Comparison of ENCODE assay signal across 10 cellular contexts in genomic region chr7:47480576-47481538, GRCh38.
DNase-seq lines count a peak whose midpoint lies in the region; ATAC-seq and TF ChIP-seq lines count a peak whose summit lies in the region.
"Had no signal": no experiment of that assay in that cellular context is flagged by ENCODE, and none has a peak within 500 bp of the region (broad histone marks: within the 10 kb centered on the region; RNA-seq: fewer than 3 reads in every experiment).

No MANE protein-coding gene starts in this region.

- ATAC-seq in GM18868 (IDR thresholded peaks at IDR 0.05; ENCODE audit: unreplicated experiment) = peak; percentile 81
- peak; percentile 72 for ATAC-seq in HG02798 (IDR thresholded peaks at IDR 0.05; ENCODE audit: poor library complexity, unreplicated experiment)

- no peak overlapping the region for H2AFZ ChIP-seq in SU-DHL-6 (ENCODE audit: low read depth, low read length, severe bottlenecking)

- H3K4me3 ChIP-seq in SU-DHL-6 (ENCODE audit: insufficient read depth, low read length, poor library complexity, severe bottlenecking) = no peak overlapping the region
- H3K4me3 ChIP-seq: K562 had no signal

- H3K9ac ChIP-seq in SU-DHL-6 (ENCODE audit: low read length) = no peak overlapping the region

- H4K20me1 ChIP-seq in SU-DHL-6 (ENCODE audit: low read depth, low read length) = no peaks in the 10 kb centered on the region

- peak overlapping the region; percentile 34 for H3K27ac ChIP-seq in SU-DHL-6 (ENCODE audit: low read depth, low read length)
- H3K27ac ChIP-seq: epithelial cell of prostate had no signal

- DNase-seq in posterior vena cava (ENCODE audit: low spot score) = peak; percentile 67
- DNase-seq in G401 (ENCODE audit: low spot score) = no peak
- DNase-seq in NCI-H2196 (lab: John Stamatoyannopoulos, UW; ENCODE audit: unreplicated experiment) = no peak
- DNase-seq in middle frontal gyrus (ENCODE audit: extremely low spot score, low spot score) = no peak
- no peak for DNase-seq in KBM-7

- in situ Hi-C loops in G401 (cut with HindIII; ENCODE audit: low sequenced_read_pairs) = no loop called here
- in situ Hi-C loops in KBM-7 (cut with MboI; ENCODE audit: low pct_unique_long_range_greater_than_20kb, low sequenced_read_pairs) = no loop called here

- H3K27me3 ChIP-seq in SU-DHL-6 (ENCODE audit: low read length) = no peaks in the 10 kb centered on the region

- H3F3A ChIP-seq in SU-DHL-6 (ENCODE audit: insufficient read depth) = no peaks in the 10 kb centered on the region

- no peaks in the 10 kb centered on the region for H3K36me3 ChIP-seq in SU-DHL-6 (ENCODE audit: low read length)

- no peak for TF ChIP-seq CTCF in SU-DHL-6 (IDR thresholded peaks at IDR 0.05; ENCODE audit: insufficient read depth, low read length, poor library complexity, severe bottlenecking)

- peaks cover 49% of the 10 kb centered on the region; the same call in 1 of the 2 replicates for H3K79me2 ChIP-seq in SU-DHL-6 (ENCODE audit: insufficient read depth, low read length)

- intact Hi-C loops in posterior vena cava (cut with DNase I) = no loop called here

- H3K9me3 ChIP-seq in SU-DHL-6 (ENCODE audit: insufficient read depth, low read length) = no peaks in the 10 kb centered on the region

- H3K9me2 ChIP-seq in SU-DHL-6 (replicated peaks; ENCODE audit: insufficient read depth, low read length) = no peaks in the 10 kb centered on the region

- peak overlapping the region; percentile 5 for H3K4me2 ChIP-seq in SU-DHL-6 (ENCODE audit: low read depth, low read length, poor library complexity, severe bottlenecking)
